ENCODE assay signal across 12 cellular contexts in the genomic region with DNA sequence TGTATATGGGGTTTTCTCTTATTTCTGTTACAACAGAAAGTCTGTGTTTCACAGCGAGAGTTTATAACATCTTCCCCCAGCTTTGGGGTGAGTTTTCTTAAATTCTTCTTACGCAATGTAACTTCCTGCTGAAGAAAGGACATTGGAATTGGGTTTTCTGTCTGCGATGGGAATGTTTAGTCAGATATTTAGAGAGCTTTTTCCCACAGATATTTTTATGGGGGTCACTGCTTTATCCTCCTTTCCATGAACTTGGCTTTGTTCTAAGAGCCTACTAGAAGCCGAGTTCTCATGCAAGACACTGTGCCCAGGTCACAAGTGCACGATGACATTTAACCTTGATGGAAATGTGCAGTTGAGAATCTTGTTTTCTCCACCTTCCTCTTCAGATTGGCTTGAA. TPM values are rescaled to one million over a fixed set of nuclear protein-coding genes. Genes with fewer than 3 reads are reported as not detected.
DNase-seq lines count a peak whose midpoint lies in the region; FAIRE-seq and TF ChIP-seq lines count a peak whose summit lies in the region.
"Had no signal": no experiment of that assay in that cellular context is flagged by ENCODE, and none has a peak within 500 bp of the region (broad histone marks: within the 10 kb centered on the region; RNA-seq: fewer than 3 reads in every experiment).

No MANE protein-coding gene starts in this region.

- H3K79me2 ChIP-seq in endothelial cell of umbilical vein (ENCODE audit: control insufficient read depth, insufficient read depth, low read length) (peaks cover 46% of the 10 kb centered on the region), parathyroid adenoma (no peaks in the 10 kb centered on the region)

- H3K4me3 ChIP-seq in BJ (ENCODE audit: low read depth, low read length) (no peak overlapping the region), endothelial cell of umbilical vein (replicated peaks in 1 of 3; ENCODE audit: insufficient read depth in 1 of 3, low read depth in 1 of 3, low read length in 3 of 3) (no peak overlapping the region), parathyroid adenoma (ENCODE audit: low read depth, low read length) (no peak overlapping the region)

- DNase-seq in BJ (ENCODE audit: low read depth) = peak; percentile 74
- DNase-seq in M059J (ENCODE audit: low read depth) = peak; percentile 47
- peak; percentile 71 for DNase-seq in endothelial cell of umbilical vein (ENCODE audit: low read depth, low spot score)
- no peak for DNase-seq in T1000 (lab: John Stamatoyannopoulos, UW)
- DNase-seq in HuH-7 (ENCODE audit: low spot score) = no peak
- DNase-seq in NCI-H1092 (lab: John Stamatoyannopoulos, UW) = no peak
- DNase-seq in NCI-H2227 treated with DMSO at 0.1 percent for 48 hours (lab: John Stamatoyannopoulos, UW) = no peak
- DNase-seq: activated naive CD4-positive, alpha-beta T cell treated with anti-CD3 and anti-CD28 coated beads, Interleukin-2, amount 10 ng/mL, durations not matched to agents 7 days and 5 days; DMS53; NCI-H2171 had no signal

- no peak overlapping the region for H3K9ac ChIP-seq in endothelial cell of umbilical vein (replicated peaks; ENCODE audit: extremely low read depth, insufficient read depth, low read length)
- H3K9ac ChIP-seq in parathyroid adenoma = no peak overlapping the region

- dilution Hi-C loops in endothelial cell of umbilical vein (cut with MboI; ENCODE audit: extremely low pct_ligation_motif_present, low sequenced_read_pairs) = no loop called here

- H3K27ac ChIP-seq in endothelial cell of umbilical vein (ENCODE audit: insufficient read depth, low read depth, low read length) = no peak overlapping the region
- H3K27ac ChIP-seq in parathyroid adenoma = peak overlapping the region; percentile 13
- H3K27ac ChIP-seq: epithelial cell of prostate had no signal

- POLR2A ChIA-PET in BJ (lab: Charles Lee) = no interaction called here
- POLR2A ChIA-PET in endothelial cell of umbilical vein (lab: Charles Lee) = no interaction called here

- H3K4me2 ChIP-seq in endothelial cell of umbilical vein (ENCODE audit: insufficient read depth, low read length) (no peak overlapping the region), parathyroid adenoma (ENCODE audit: low read length) (no peak overlapping the region)

- CTCF ChIA-PET in BJ (lab: Yijun Ruan, JAX) (no interaction called here), endothelial cell of umbilical vein (lab: Charles Lee) (interaction anchor here (1.0 to 2.0 kb wide), 2 partner anchors 13 to 224 kb away, joined by 4 to 5 read pairs; no protein-coding TSS in a partner anchor)

- 0 out of 2 replicates have a peak, but pooled peaks cover 3% of the 10 kb centered on the region for H3K36me3 ChIP-seq in BJ (ENCODE audit: control insufficient read depth, insufficient read depth, low read length)
- peaks cover 2 to 4% of the 10 kb centered on the region in 2 experiments for H3K36me3 ChIP-seq in endothelial cell of umbilical vein (ENCODE audit: control insufficient read depth in 2 of 2, extremely low read depth in 1 of 2, insufficient read depth in 2 of 2, low read length in 2 of 2)
- H3K36me3 ChIP-seq in parathyroid adenoma (ENCODE audit: control insufficient read depth, insufficient read depth, low read length) = no peaks in the 10 kb centered on the region

- intact Hi-C loops in endothelial cell of umbilical vein (cut with micrococcal nuclease) = loop anchor here (5.0 kb wide), 1 partner anchor 89 kb away; no protein-coding TSS in a partner anchor

- H3K4me1 ChIP-seq in endothelial cell of umbilical vein (ENCODE audit: control insufficient read depth, extremely low read depth, insufficient read depth, low read length) = peaks cover 36% of the 10 kb centered on the region
- no peaks in the 10 kb centered on the region for H3K4me1 ChIP-seq in parathyroid adenoma

- TF ChIP-seq POLR2A in endothelial cell of umbilical vein (IDR thresholded peaks at IDR 0.05; ENCODE audit: low read depth, low read length) = no peak

- no TSS peak for BruUV-seq in endothelial cell of umbilical vein (replicated peaks; lab: Mats Ljungman, UMichigan)

- H3K9me1 ChIP-seq in endothelial cell of umbilical vein (replicated peaks; ENCODE audit: control insufficient read depth, extremely low read depth, insufficient read depth, low read length) = no peaks in the 10 kb centered on the region

- TF ChIP-seq CTCF in BJ (IDR thresholded peaks at IDR 0.05; ENCODE audit: insufficient read depth, low read depth, low read length) (no peak), endothelial cell of umbilical vein (IDR thresholded peaks at IDR 0.05; ENCODE audit: extremely low read depth in 1 of 2, insufficient read depth in 1 of 2, low read depth in 1 of 2, low read length in 2 of 2) (no peak), parathyroid adenoma (IDR thresholded peaks at IDR 0.05) (no peak)

- H3K9me3 ChIP-seq in endothelial cell of umbilical vein (replicated peaks; ENCODE audit: control insufficient read depth, insufficient read depth, low read length) (no peaks in the 10 kb centered on the region), parathyroid adenoma (ENCODE audit: control insufficient read depth, low read length) (no peaks in the 10 kb centered on the region)

- H4K20me1 ChIP-seq in endothelial cell of umbilical vein (replicated peaks; ENCODE audit: control insufficient read depth, extremely low read depth, insufficient read depth, low read length) = no peaks in the 10 kb centered on the region

- FAIRE-seq in endothelial cell of umbilical vein (lab: Jason Lieb, UNC) = peak; percentile 28

- H3K27me3 ChIP-seq in BJ (ENCODE audit: control insufficient read depth, insufficient read depth, low read length) = no peaks in the 10 kb centered on the region
- H3K27me3 ChIP-seq in endothelial cell of umbilical vein (ENCODE audit: control insufficient read depth in 2 of 2, insufficient read depth in 2 of 2, low read length in 2 of 2) = no peaks in the 10 kb centered on the region
- no peaks in the 10 kb centered on the region for H3K27me3 ChIP-seq in parathyroid adenoma (ENCODE audit: control insufficient read depth, insufficient read depth, low read length)

- H2AFZ ChIP-seq in endothelial cell of umbilical vein (ENCODE audit: low read depth, low read length) (no peak overlapping the region), parathyroid adenoma (no peak overlapping the region)

TF ChIP-seq in endothelial cell of umbilical vein, 7 proteins besides CTCF, POLR2A, EP300 and RAD21:
- TF ChIP-seq, protein P1, sequence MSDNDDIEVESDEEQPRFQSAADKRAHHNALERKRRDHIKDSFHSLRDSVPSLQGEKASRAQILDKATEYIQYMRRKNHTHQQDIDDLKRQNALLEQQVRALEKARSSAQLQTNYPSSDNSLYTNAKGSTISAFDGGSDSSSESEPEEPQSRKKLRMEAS (IDR thresholded peaks at IDR 0.05; ENCODE audit: insufficient read depth, insufficient read length) = no peak
- TF ChIP-seq MYC (IDR thresholded peaks at IDR 0.05; ENCODE audit: low read depth, low read length) (no peak), JUN (IDR thresholded peaks at IDR 0.05; ENCODE audit: borderline replicate concordance, insufficient read depth, insufficient read length, low read depth) (no peak), GATA2 (IDR thresholded peaks at IDR 0.05; ENCODE audit: insufficient read depth, insufficient read length, low read depth, low read length) (no peak), POLR2AphosphoS5 (IDR thresholded peaks at IDR 0.05; ENCODE audit: insufficient read depth, low read depth, low read length) (no peak), EZH2 (IDR thresholded peaks at IDR 0.05; ENCODE audit: borderline replicate concordance, low read depth, low read length, severe bottlenecking) (no peak), FOS (IDR thresholded peaks at IDR 0.05; ENCODE audit: borderline replicate concordance, insufficient read depth, low read length) (no peak)

RNA-seq across cellular contexts. Expression of a gene that starts 22.1 kb away (rescaled TPM):
- polyA plus RNA-seq in BJ (2011; rRNA removed) (9.4 and 12.0 TPM in 2 replicates), endothelial cell of umbilical vein (7.6 and 9.5 TPM in 2 replicates)
- polyA minus RNA-seq in BJ (2011; rRNA and poly(A)+ RNA removed) = 6.9 and 9.7 TPM in 2 replicates
- total RNA-seq in M059J (2014; rRNA removed; shearing (Covaris generic)) = 31.0 and 36.9 TPM in 2 replicates
- total RNA-seq in endothelial cell of umbilical vein = 17.8 and 21.2 TPM in 2 replicates
- polyA plus RNA-seq in endothelial cell of umbilical vein (2011; cell fraction: cytosol; rRNA removed) = 9.8 and 10.0 TPM in 2 replicates
- polyA plus RNA-seq in endothelial cell of umbilical vein (2011; cell fraction: nucleus; rRNA removed) = 8.3 and 10.6 TPM in 2 replicates
- polyA plus RNA-seq in endothelial cell of umbilical vein (2012) = 12.5 and 13.6 TPM in 2 replicates
- 21.1 and 21.6 TPM in 2 replicates for polyA minus RNA-seq in endothelial cell of umbilical vein
- polyA minus RNA-seq in endothelial cell of umbilical vein (2011; cell fraction: cytosol; rRNA and poly(A)+ RNA removed) = 5.3 TPM
- 10.3 and 18.5 TPM in 2 replicates for polyA minus RNA-seq in endothelial cell of umbilical vein (2011; cell fraction: nucleus; rRNA and poly(A)+ RNA removed)

Comparison
In these comparisons a context has a peak if more than half of its experiments do, and no peak if none do; other contexts are left out.
1. DNase-seq: peak in BJ (single experiment), M059J (single experiment) and endothelial cell of umbilical vein (single experiment); none in T1000 (single experiment), HuH-7 (single experiment), NCI-H1092 (single experiment) and NCI-H2227 treated with DMSO at 0.1 percent for 48 hours (single experiment).